19 cellular contexts compared by ENCODE assay signal in the genomic region with DNA sequence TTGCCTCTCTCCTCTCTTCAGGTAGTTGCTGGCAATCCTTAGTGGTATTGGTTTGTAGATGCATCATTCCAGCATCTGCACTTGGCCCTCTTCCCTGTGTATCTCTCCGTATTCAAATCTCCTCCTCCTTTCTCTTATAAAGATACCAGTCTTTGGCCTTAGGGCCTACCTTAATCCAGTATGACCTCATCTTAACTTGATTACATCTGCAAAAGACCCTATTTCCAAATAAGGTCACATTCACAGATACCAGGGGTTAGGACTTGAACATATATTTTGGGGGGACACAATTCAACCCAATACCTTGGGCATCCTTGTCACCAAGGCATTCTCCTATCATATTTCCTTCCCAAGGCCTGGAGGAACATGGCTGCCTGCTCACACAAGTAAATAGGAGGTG.
"Had no signal": no experiment of that assay in that cellular context is flagged by ENCODE, and none has a peak within 500 bp of the region (broad histone marks: within the 10 kb centered on the region; RNA-seq: fewer than 3 reads in every experiment).

No MANE protein-coding gene starts in this region.

- H3K27ac ChIP-seq: hepatocyte, left ventricle myocardium inferior, ovary, right atrium auricular region, sigmoid colon, spleen, tibial nerve, upper lobe of left lung, vagina had no signal

- H3K79me2 ChIP-seq: hepatocyte had no signal

- DNase-seq: islet precursor cell; left ventricle myocardium inferior; naive thymus-derived CD4-positive, alpha-beta T cell; ovary; sigmoid colon; small intestine; spleen; stimulated activated CD4-positive, alpha-beta T cell treated with anti-CD3 and anti-CD28 coated beads, Interleukin-4, amount 100 ng/mL, for 24 hours; stimulated activated naive CD4-positive, alpha-beta T cell treated with Interleukin-2 at 50 U/mL for 16 hours; stimulated activated naive CD8-positive, alpha-beta T cell treated with anti-CD3 and anti-CD28 coated beads, Interleukin-15, amount 100 ng/mL, for 72 hours; substantia nigra; upper lobe of left lung had no signal

- H3K4me2 ChIP-seq: hepatocyte had no signal

- ATAC-seq: naive thymus-derived CD4-positive, alpha-beta T cell; natural killer cell treated with Interleukin-12 subunit alpha and Interleukin-12 subunit beta and Interleukin-15 and Interleukin-18, amount 100 ng/mL, for 72 hours; stimulated activated memory B cell treated with anti-CD40 and anti-IgM and Interleukin-4, amounts not matched to agents 10 μg/mL and 1 μg/mL and 100 μg/mL, for 72 hours; stimulated activated naive CD8-positive, alpha-beta T cell treated with anti-CD3 and anti-CD28 coated beads, Interleukin-15, amount 100 ng/mL, for 72 hours had no signal

- H3K36me3 ChIP-seq: ovary, right atrium auricular region, sigmoid colon, upper lobe of left lung, vagina had no signal

- H3K4me1 ChIP-seq: left ventricle myocardium inferior, right atrium auricular region, sigmoid colon, vagina had no signal

- H3K4me3 ChIP-seq: hepatocyte, left ventricle myocardium inferior, lung, ovary, right atrium auricular region, sigmoid colon, spleen, tibial nerve, upper lobe of left lung, vagina had no signal

- H3K9me3 ChIP-seq: ovary had no signal

- FAIRE-seq: small intestine had no signal

- H2AFZ ChIP-seq: hepatocyte had no signal

- H3K27me3 ChIP-seq: hepatocyte, ovary, right atrium auricular region, sigmoid colon, spleen, tibial nerve, upper lobe of left lung, vagina had no signal
